Comparison of ENCODE assay signal across 8 cellular contexts in genomic region chr5:37672118-37672588, GRCh38.
DNase-seq lines count a peak whose midpoint lies in the region; ATAC-seq and TF ChIP-seq lines count a peak whose summit lies in the region.
"Not testable (repeated sequence)": the region's sequence is repeated elsewhere in the genome, so short reads cannot be mapped to it uniquely, and the experiment has no call there.

No MANE protein-coding gene starts in this region.

- ATAC-seq in GM18858 (IDR thresholded peaks at IDR 0.05; ENCODE audit: unreplicated experiment) (peak; percentile 94), HG02610 (IDR thresholded peaks at IDR 0.05; ENCODE audit: unreplicated experiment) (peak; percentile 88), HG03558 (IDR thresholded peaks at IDR 0.05; ENCODE audit: extremely low read depth, unreplicated experiment) (peak; percentile 37)
- ATAC-seq in activated CD8-positive, alpha-beta T cell treated with anti-CD3 and anti-CD28 coated beads for 36 hours = not testable (repeated sequence)

- not testable (repeated sequence) for H3K9me3 Mint-ChIP-seq in CD4-positive, alpha-beta memory T cell
- peaks cover 12% of the 10 kb centered on the region for H3K9me3 Mint-ChIP-seq in activated CD8-positive, alpha-beta T cell treated with anti-CD3 and anti-CD28 coated beads for 36 hours

- not testable (repeated sequence) for H3K79me2 ChIP-seq in smooth muscle cell (ENCODE audit: low read depth)

- 19% methylated on average over 12 of the region's 12 CpGs for WGBS in smooth muscle cell (ENCODE audit: low lambda C conversion rate)

- H3K27me3 ChIP-seq in CD4-positive, alpha-beta memory T cell (ENCODE audit: insufficient read depth, low read length); cardiac muscle cell; smooth muscle cell (ENCODE audit: low read depth): not testable (repeated sequence)

- not testable (repeated sequence) for H3F3A ChIP-seq in smooth muscle cell (ENCODE audit: low read depth)

- not testable (repeated sequence) for TF ChIP-seq CTCF in activated CD8-positive, alpha-beta T cell treated with anti-CD3 and anti-CD28 coated beads for 36 hours (IDR thresholded peaks at IDR 0.05); cardiac muscle cell (IDR thresholded peaks at IDR 0.05; ENCODE audit: low read depth, low read length); smooth muscle cell (IDR thresholded peaks at IDR 0.05; ENCODE audit: borderline replicate concordance, insufficient read depth, poor library complexity, severe bottlenecking)

- H3K36me3 ChIP-seq in CD4-positive, alpha-beta memory T cell (ENCODE audit: insufficient read depth, low read length); cardiac muscle cell; smooth muscle cell (ENCODE audit: low read depth): not testable (repeated sequence)

- CTCF ChIA-PET in CD4-positive, alpha-beta memory T cell (lab: Charles Lee; ENCODE audit: partially characterized antibody); activated CD8-positive, alpha-beta T cell treated with anti-CD3 and anti-CD28 coated beads for 36 hours (lab: Charles Lee): not testable (repeated sequence)

- H3K9me3 ChIP-seq in CD4-positive, alpha-beta memory T cell (ENCODE audit: control insufficient read depth in 1 of 2, low read length in 2 of 2); cardiac muscle cell (ENCODE audit: low read depth); smooth muscle cell (replicated peaks; ENCODE audit: low read depth): not testable (repeated sequence)

- DNase-seq in CD4-positive, alpha-beta memory T cell; smooth muscle cell (lab: John Stamatoyannopoulos, UW; ENCODE audit: unreplicated experiment): not testable (repeated sequence)
- DNase-seq in OCI-M1 (lab: John Stamatoyannopoulos, UW) = peak; percentile 96
- DNase-seq in activated CD8-positive, alpha-beta T cell treated with anti-CD3 and anti-CD28 coated beads for 36 hours = peak; percentile 32
- DNase-seq in cardiac muscle cell (ENCODE audit: low read depth in 1 of 2, low spot score in 1 of 2) = peak; percentile 11 to 38

- not testable (repeated sequence) for H3K4me3 ChIP-seq in CD4-positive, alpha-beta memory T cell (ENCODE audit: low read length in 2 of 2); cardiac muscle cell; smooth muscle cell

- peaks cover 19 to 30% (median 24%) of the 10 kb centered on the region in 4 donors for H3K4me1 Mint-ChIP-seq in CD4-positive, alpha-beta memory T cell
- peaks cover 16% of the 10 kb centered on the region for H3K4me1 Mint-ChIP-seq in activated CD8-positive, alpha-beta T cell treated with anti-CD3 and anti-CD28 coated beads for 36 hours (ENCODE audit: low read depth)

- H3K9ac ChIP-seq in smooth muscle cell (ENCODE audit: low read depth) = not testable (repeated sequence)

- intact Hi-C loops in CD4-positive, alpha-beta memory T cell (cut with micrococcal nuclease); activated CD8-positive, alpha-beta T cell treated with anti-CD3 and anti-CD28 coated beads for 36 hours (cut with micrococcal nuclease): not testable (repeated sequence)

- peaks cover 10% of the 10 kb centered on the region for H4K20me1 ChIP-seq in smooth muscle cell (ENCODE audit: low read depth)

- H3K27ac ChIP-seq in CD4-positive, alpha-beta memory T cell (ENCODE audit: low read depth, low read length) = not testable (repeated sequence)
- H3K27ac ChIP-seq in cardiac muscle cell (peak overlapping the region; percentile 7), smooth muscle cell (ENCODE audit: low read depth) (peak overlapping the region; percentile 40)

- POLR2A ChIA-PET in CD4-positive, alpha-beta memory T cell (lab: Charles Lee; ENCODE audit: partially characterized antibody); activated CD8-positive, alpha-beta T cell treated with anti-CD3 and anti-CD28 coated beads for 36 hours (lab: Charles Lee): not testable (repeated sequence)

- peaks cover 15% of the 10 kb centered on the region for H3K4me1 ChIP-seq in CD4-positive, alpha-beta memory T cell (ENCODE audit: insufficient read depth, low read length)
- not testable (repeated sequence) for H3K4me1 ChIP-seq in cardiac muscle cell (ENCODE audit: low read depth); smooth muscle cell (ENCODE audit: low read depth)

- not testable (repeated sequence) for H3K27me3 Mint-ChIP-seq in CD4-positive, alpha-beta memory T cell; activated CD8-positive, alpha-beta T cell treated with anti-CD3 and anti-CD28 coated beads for 36 hours

- H3K4me2 ChIP-seq in smooth muscle cell = peak overlapping the region; percentile 17

- peak overlapping the region in 6 of 8 donors; percentile 1 to 55 (median 16) for H3K4me3 Mint-ChIP-seq in CD4-positive, alpha-beta memory T cell
- not testable (repeated sequence) for H3K4me3 Mint-ChIP-seq in activated CD8-positive, alpha-beta T cell treated with anti-CD3 and anti-CD28 coated beads for 36 hours

- H3K36me3 Mint-ChIP-seq in CD4-positive, alpha-beta memory T cell = peaks cover 2 to 24% of the 10 kb centered on the region in 2 donors
- peaks cover 11% of the 10 kb centered on the region for H3K36me3 Mint-ChIP-seq in activated CD8-positive, alpha-beta T cell treated with anti-CD3 and anti-CD28 coated beads for 36 hours (ENCODE audit: low read depth)

- peak overlapping the region in 6 of 7 donors; percentile 1 to 62 (median 43) for H3K27ac Mint-ChIP-seq in CD4-positive, alpha-beta memory T cell
- not testable (repeated sequence) for H3K27ac Mint-ChIP-seq in activated CD8-positive, alpha-beta T cell treated with anti-CD3 and anti-CD28 coated beads for 36 hours

- H2AFZ ChIP-seq in smooth muscle cell (ENCODE audit: low read depth) = not testable (repeated sequence)
